20 cellular contexts compared by ENCODE assay signal in the genomic region with DNA sequence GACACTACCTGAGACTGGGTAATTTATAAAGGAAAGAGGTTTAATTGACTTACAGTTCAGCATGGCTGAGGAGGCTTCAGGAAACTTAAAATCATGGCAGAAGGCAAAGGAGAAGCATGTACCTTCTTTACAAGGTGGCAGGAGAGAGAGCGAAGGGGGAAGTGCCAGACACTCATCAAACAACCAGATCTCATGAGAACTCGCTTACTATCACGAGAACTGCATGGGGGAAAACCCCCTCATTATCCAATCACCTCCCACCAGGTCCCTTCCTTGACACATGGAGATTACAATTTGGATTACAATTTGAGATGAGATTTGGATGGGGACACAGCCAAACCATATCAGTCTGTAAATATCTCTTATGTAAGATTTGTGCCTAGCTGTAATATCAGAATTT. TPM values are rescaled to one million over a fixed set of nuclear protein-coding genes. Genes with fewer than 3 reads are reported as not detected.
DNase-seq lines count a peak whose midpoint lies in the region; ATAC-seq, FAIRE-seq and TF ChIP-seq lines count a peak whose summit lies in the region.
"Had no signal": no experiment of that assay in that cellular context is flagged by ENCODE, and none has a peak within 500 bp of the region (broad histone marks: within the 10 kb centered on the region; RNA-seq: fewer than 3 reads in every experiment).

No MANE protein-coding gene starts in this region.

- no peak overlapping the region for H3K18ac ChIP-seq in H1 (ENCODE audit: extremely low read depth, low read length)

- no peak overlapping the region for H2BK5ac ChIP-seq in H1 (ENCODE audit: low read depth, low read length)

- CTCF ChIA-PET in H1 (lab: Charles Lee; ENCODE audit: partially characterized antibody): no interaction called here

- FAIRE-seq in H1 (lab: Jason Lieb, UNC): no peak
- FAIRE-seq: GM19239 had no signal

- H4K20me1 ChIP-seq in H1 (replicated peaks in 1 of 2; ENCODE audit: control insufficient read depth in 1 of 2, insufficient read depth in 2 of 2, low read length in 2 of 2): no peaks in the 10 kb centered on the region
- H4K20me1 ChIP-seq: BLaER1 had no signal

- H4K5ac ChIP-seq in H1 (ENCODE audit: insufficient read length, low read depth, low read length): no peak overlapping the region

- no peak overlapping the region for H4K91ac ChIP-seq in H1 (replicated peaks; ENCODE audit: insufficient read length, low read length)

- H2BK120ac ChIP-seq in H1 (replicated peaks; ENCODE audit: low read depth, low read length): no peak overlapping the region

- DNase-seq in NCI-H82 (lab: John Stamatoyannopoulos, UW) (peak; percentile 21), NCI-H82 treated with DMSO at 0.1 percent for 48 hours (lab: John Stamatoyannopoulos, UW; ENCODE audit: unreplicated experiment) (no peak), H1 (ENCODE audit: low read depth in 1 of 2, low spot score in 2 of 2) (no peak), gastrocnemius medialis (no peak), retina (no peak), NCI-H187 treated with DMSO at 0.1 percent for 48 hours (lab: John Stamatoyannopoulos, UW) (no peak)
- DNase-seq in activated CD4-positive, CD25-positive, alpha-beta regulatory T cell (lab: John Stamatoyannopoulos, UW): no peak
- DNase-seq: Caco-2; CD4-positive, CD25-positive, alpha-beta regulatory T cell; CD8-positive, alpha-beta T cell; DMS153; DND-41; GM23248; H9 had no signal

- TF ChIP-seq RAD21 in H1 (IDR thresholded peaks at IDR 0.05 in 1 of 2, conservative IDR thresholded peaks at IDR 0.05 in 1 of 2; ENCODE audit: low read depth in 2 of 2, low read length in 2 of 2): no peak

- H2AK5ac ChIP-seq in H1 (ENCODE audit: low read depth, low read length): no peak overlapping the region

- H3K14ac ChIP-seq in H1 (ENCODE audit: insufficient read length): no peak overlapping the region

- H3K9ac ChIP-seq in H1 (replicated peaks in 1 of 4; ENCODE audit: extremely low read depth in 1 of 4, low read depth in 3 of 4, low read length in 3 of 4): no peak overlapping the region
- H3K9ac ChIP-seq: BLaER1, GM23248 had no signal

- H2BK20ac ChIP-seq in H1 (ENCODE audit: low read length): no peak overlapping the region

- H3K27me3 ChIP-seq in H1 (replicated peaks in 1 of 4; ENCODE audit: control insufficient read depth in 3 of 4, extremely low read depth in 1 of 4, insufficient read depth in 3 of 4, low read length in 3 of 4) (no peaks in the 10 kb centered on the region), gastrocnemius medialis (peaks cover 0 to 3% (median 0%) of the 10 kb centered on the region in 3 donors)
- H3K27me3 ChIP-seq: BLaER1 had no signal

- H3K4me1 ChIP-seq in H1 (replicated peaks in 1 of 4; ENCODE audit: control insufficient read depth in 3 of 4, insufficient read depth in 4 of 4, low read length in 3 of 4): peaks cover 1 to 3% (median 3%) of the 10 kb centered on the region in 4 experiments; a peak in 3 of 7 replicates
- no peaks in the 10 kb centered on the region for H3K4me1 ChIP-seq in gastrocnemius medialis
- H3K4me1 ChIP-seq: Caco-2 had no signal

- H3K36me3 ChIP-seq in H1 (ENCODE audit: control insufficient read depth in 2 of 4, insufficient read depth in 4 of 4, low read length in 3 of 4): no peaks in the 10 kb centered on the region
- no peaks in the 10 kb centered on the region for H3K36me3 ChIP-seq in gastrocnemius medialis
- H3K36me3 ChIP-seq: BLaER1 had no signal

- H3K4me3 ChIP-seq in H1 (ENCODE audit: extremely low read depth in 1 of 4, insufficient read depth in 2 of 4, low read depth in 3 of 4, low read length in 4 of 4) (no peak overlapping the region), gastrocnemius medialis (no peak overlapping the region)
- H3K4me3 ChIP-seq: BLaER1, GM23248 had no signal

- intact Hi-C loops in gastrocnemius medialis (cut with DNase I; ENCODE audit: low total_unique reads): no loop called here

- no peak overlapping the region for H3K23ac ChIP-seq in H1 (ENCODE audit: insufficient read length)

- TF ChIP-seq CTCF in VCaP (conservative IDR thresholded peaks at IDR 0.05): no peak
- TF ChIP-seq CTCF in H1 (IDR thresholded peaks at IDR 0.05; ENCODE audit: control extremely low read depth in 1 of 3, insufficient read depth in 1 of 3, low read depth in 1 of 3, low read length in 3 of 3): no peak
- no peak for TF ChIP-seq CTCF in gastrocnemius medialis (IDR thresholded peaks at IDR 0.05 in 4 of 5, conservative IDR thresholded peaks at IDR 0.05 in 1 of 5)

- TF ChIP-seq POLR2A in H1 (IDR thresholded peaks at IDR 0.05; ENCODE audit: control extremely low read depth in 1 of 2, low read depth in 2 of 2, low read length in 2 of 2): no peak
- TF ChIP-seq POLR2A in gastrocnemius medialis (IDR thresholded peaks at IDR 0.05): no peak

- WGBS in H1 (ENCODE audit: extremely low coverage in 1 of 2, insufficient coverage in 1 of 2, insufficient read length in 1 of 2, insufficient replicate concordance in 2 of 2, low coverage in 1 of 2, low lambda C conversion rate in 2 of 2, missing lambda C conversion rate in 1 of 2), 2 experiments: 91% methylated on average over 3 of the region's 3 CpGs; no CpG with 5 or more reads in 1 of the 2 experiments

- H3K23me2 ChIP-seq in H1 (ENCODE audit: low read depth, low read length): 0 out of 2 replicates have a peak, but pooled peaks cover 3% of the 10 kb centered on the region

- H3K4me2 ChIP-seq in H1 (ENCODE audit: insufficient read depth in 1 of 2, low read depth in 2 of 2, low read length in 2 of 2): no peak overlapping the region
- H3K4me2 ChIP-seq: BLaER1 had no signal

- H2BK15ac ChIP-seq in H1 (ENCODE audit: low read length): no peak overlapping the region

- no peaks in the 10 kb centered on the region for H3K9me3 ChIP-seq in H1 (ENCODE audit: insufficient read depth in 2 of 2, low read depth in 1 of 2, low read length in 1 of 2)
- H3K9me3 ChIP-seq in gastrocnemius medialis: no peaks in the 10 kb centered on the region

- no peaks in the 10 kb centered on the region for H3K79me1 ChIP-seq in H1 (ENCODE audit: low read depth, low read length)

- no peaks in the 10 kb centered on the region for H3K79me2 ChIP-seq in H1 (ENCODE audit: control insufficient read depth in 1 of 2, insufficient read depth in 2 of 2, low read length in 2 of 2)

- POLR2A ChIA-PET in H1 (lab: Charles Lee; ENCODE audit: partially characterized antibody): interaction anchor here (0.6 kb wide), 1 partner anchor 609 kb away, joined by 3 read pairs; no protein-coding TSS in a partner anchor

- TF ChIP-seq EP300 in H1 (IDR thresholded peaks at IDR 0.05; ENCODE audit: borderline replicate concordance in 1 of 2, low read depth in 2 of 2, low read length in 2 of 2): no peak

- no peak overlapping the region for H4K8ac ChIP-seq in H1 (ENCODE audit: extremely low read depth, insufficient read depth, low read length)

- H3K27ac ChIP-seq in VCaP (peak overlapping the region; percentile 47; the same call in 1 of the 2 replicates), H1 (ENCODE audit: low read depth, low read length) (no peak overlapping the region), gastrocnemius medialis (no peak overlapping the region)
- H3K27ac ChIP-seq: 22Rv1, BLaER1, C4-2B, GM23248 had no signal

- no peak overlapping the region for H3K56ac ChIP-seq in H1 (replicated peaks; ENCODE audit: insufficient read length, low read depth, low read length)

- no peak overlapping the region for H2BK12ac ChIP-seq in H1 (ENCODE audit: low read depth, low read length)

- no peak overlapping the region for H2AFZ ChIP-seq in H1 (ENCODE audit: low read length)
- H2AFZ ChIP-seq: GM23248 had no signal

- no peak overlapping the region for H3K4ac ChIP-seq in H1 (replicated peaks; ENCODE audit: insufficient read length, low read depth, low read length)

- in situ Hi-C loops in gastrocnemius medialis (cut with MboI; ENCODE audit: low sequenced_read_pairs in 4 of 4): no loop called here

- ATAC-seq in gastrocnemius medialis: no peak
- ATAC-seq: CD8-positive, alpha-beta T cell; HCT116 had no signal

TF ChIP-seq in H1, 55 proteins besides CTCF, POLR2A, EP300 and RAD21:
- TF ChIP-seq CREB1 (IDR thresholded peaks at IDR 0.05): no peak
- peak; percentile 60; the same call in 1 of the 2 replicates for TF ChIP-seq CHD2 (IDR thresholded peaks at IDR 0.05; ENCODE audit: low read length)
TF ChIP-seq in H1: peak in this region for 1.

RNA-seq across cellular contexts. Expression of gene ATXN10, which starts 50.9 kb away (rescaled TPM):
- total RNA-seq in H1 (2021; fragmentation: NEBNext Ultra II Directional; extraction: Animal tissue kit (Norgen Biotek cat#: 25700)): 194 and 210 TPM in 2 replicates
- polyA plus RNA-seq in H1 (2011; rRNA removed): 62.5 and 134 TPM in 2 replicates
- polyA plus RNA-seq in H1 (2011; cell fraction: cytosol; rRNA removed): 167 TPM
- 84.7 TPM for polyA plus RNA-seq in H1 (2011; cell fraction: nucleus; rRNA removed)
- 267 to 295 TPM (median 271 TPM) in 4 replicates for polyA plus RNA-seq in H1 (2012, experiment 1 of 2)
- polyA plus RNA-seq in H1 (2012, experiment 2 of 2): 23.8 TPM
- polyA plus RNA-seq in H1 (2013, experiment 1 of 2): 63.2 TPM
- polyA plus RNA-seq in H1 (2013, experiment 2 of 2): 62.2 TPM
- 446 and 722 TPM in 2 replicates for polyA minus RNA-seq in H1 (2011; rRNA and poly(A)+ RNA removed)
- polyA minus RNA-seq in H1 (2011; cell fraction: cytosol; rRNA and poly(A)+ RNA removed): 116 TPM
- polyA minus RNA-seq in H1 (2011; cell fraction: nucleus; rRNA and poly(A)+ RNA removed): 177 TPM
- 10 to 100 TPM; 52.9 to 98.9 (median 78.5) TPM for total RNA-seq in gastrocnemius medialis
